In the genomic region with DNA sequence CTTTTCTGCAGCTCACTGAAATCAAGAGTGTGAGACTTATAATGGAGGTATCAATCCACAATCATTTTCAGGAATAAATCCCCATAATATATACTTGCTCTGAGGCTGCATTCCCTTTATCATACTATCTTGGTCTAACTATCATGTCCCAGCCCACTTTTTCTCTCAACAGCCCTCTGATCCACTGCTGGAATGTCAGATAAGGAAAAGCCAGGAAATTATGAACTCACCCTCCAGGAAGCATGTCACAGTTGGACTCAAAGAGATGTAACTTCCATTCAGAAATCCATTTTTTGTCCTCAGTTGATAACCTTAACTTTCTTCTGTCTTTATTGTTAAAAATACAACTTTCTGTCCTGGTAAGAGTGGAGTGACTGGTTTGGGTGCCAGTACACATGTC, we compare ENCODE assay signal across 27 cellular contexts.
"Had no signal": no experiment of that assay in that cellular context is flagged by ENCODE, and none has a peak within 500 bp of the region (broad histone marks: within the 10 kb centered on the region; RNA-seq: fewer than 3 reads in every experiment).

No MANE protein-coding gene starts in this region.

- H3K9me3 ChIP-seq: colonic mucosa, esophagus muscularis mucosa, esophagus squamous epithelium, gastrocnemius medialis, gastroesophageal sphincter, heart right ventricle had no signal

- H3K4me3 ChIP-seq: colonic mucosa, coronary artery, dorsolateral prefrontal cortex, esophagus muscularis mucosa, esophagus squamous epithelium, gastrocnemius medialis, gastroesophageal sphincter, heart left ventricle, heart right ventricle had no signal

- FAIRE-seq: endometrium, frontal cortex had no signal

- H3K4me1 ChIP-seq: colonic mucosa, esophagus muscularis mucosa, esophagus squamous epithelium, foreskin keratinocyte, gastrocnemius medialis, gastroesophageal sphincter, heart left ventricle, heart right ventricle had no signal

- H3K27ac Mint-ChIP-seq: dendritic cell treated with granulocyte-macrophage colony-stimulating factor and Interleukin-4, amounts not matched to agents 40 ng/mL and 50 ng/mL, for 4 days; effector memory CD8-positive, alpha-beta T cell; endodermal cell had no signal

- H3K27ac ChIP-seq: colonic mucosa, coronary artery, dorsolateral prefrontal cortex, epithelial cell of prostate, esophagus muscularis mucosa, esophagus squamous epithelium, foreskin keratinocyte, gastrocnemius medialis, gastroesophageal sphincter, heart left ventricle, heart right ventricle had no signal

- H3K27me3 Mint-ChIP-seq: dendritic cell treated with granulocyte-macrophage colony-stimulating factor and Interleukin-4, amounts not matched to agents 40 ng/mL and 50 ng/mL, for 4 days; effector memory CD8-positive, alpha-beta T cell had no signal

- H3K36me3 ChIP-seq: colonic mucosa, esophagus muscularis mucosa, esophagus squamous epithelium, gastrocnemius medialis, gastroesophageal sphincter, heart left ventricle, heart right ventricle had no signal

- H3K4me1 Mint-ChIP-seq: endodermal cell had no signal

- ATAC-seq: effector memory CD8-positive, alpha-beta T cell; esophagus mucosa; foreskin keratinocyte; gastrocnemius medialis; gastroesophageal sphincter; heart left ventricle; heart right ventricle had no signal

- H3K4me3 Mint-ChIP-seq: dendritic cell treated with granulocyte-macrophage colony-stimulating factor and Interleukin-4, amounts not matched to agents 40 ng/mL and 50 ng/mL, for 4 days; effector memory CD8-positive, alpha-beta T cell; endodermal cell had no signal

- H3K27me3 ChIP-seq: colonic mucosa, esophagus muscularis mucosa, esophagus squamous epithelium, foreskin keratinocyte, gastrocnemius medialis, gastroesophageal sphincter, heart left ventricle, heart right ventricle had no signal

- DNase-seq: colonic mucosa; cortex of kidney; dermis blood vessel endothelial cell; dorsolateral prefrontal cortex; effector CD4-positive, alpha-beta T cell; effector CD8-positive, alpha-beta T cell; effector memory CD4-positive, alpha-beta T cell; effector memory CD8-positive, alpha-beta T cell; endodermal cell; erythroblast; esophagus squamous epithelium; foreskin fibroblast; foreskin keratinocyte; foreskin melanocyte; gastrocnemius medialis; glutamatergic neuron; head of caudate nucleus; heart left ventricle; heart right ventricle had no signal
